1 cellular context compared by ENCODE assay signal in the genomic region with DNA sequence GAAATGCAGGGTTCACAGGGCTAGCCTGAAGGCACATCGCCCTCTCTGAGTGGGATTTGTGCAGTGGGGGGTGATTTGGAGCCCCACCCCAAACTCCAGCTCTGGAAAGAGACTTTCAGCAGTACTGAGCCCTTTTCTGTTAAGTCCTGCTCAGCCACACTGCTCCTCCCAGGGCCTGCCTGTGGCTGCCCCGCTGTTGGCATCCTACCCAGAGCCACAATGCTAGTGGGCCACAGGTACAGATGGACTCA.
TF ChIP-seq lines count a peak whose summit lies in the region.

No MANE protein-coding gene starts in this region.

TF ChIP-seq in IMR-90, 13 proteins besides CTCF, POLR2A, EP300 and RAD21:
- TF ChIP-seq, protein P1, sequence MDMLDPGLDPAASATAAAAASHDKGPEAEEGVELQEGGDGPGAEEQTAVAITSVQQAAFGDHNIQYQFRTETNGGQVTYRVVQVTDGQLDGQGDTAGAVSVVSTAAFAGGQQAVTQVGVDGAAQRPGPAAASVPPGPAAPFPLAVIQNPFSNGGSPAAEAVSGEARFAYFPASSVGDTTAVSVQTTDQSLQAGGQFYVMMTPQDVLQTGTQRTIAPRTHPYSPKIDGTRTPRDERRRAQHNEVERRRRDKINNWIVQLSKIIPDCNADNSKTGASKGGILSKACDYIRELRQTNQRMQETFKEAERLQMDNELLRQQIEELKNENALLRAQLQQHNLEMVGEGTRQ (IDR thresholded peaks at IDR 0.05; ENCODE audit: low read depth, low read length), result no peak
- no peak for TF ChIP-seq MAZ (IDR thresholded peaks at IDR 0.05; ENCODE audit: borderline replicate concordance, low read depth, low read length)
